Comparison of ENCODE assay signal across 22 cellular contexts in genomic region chr11:68563454-68563853, GRCh38.
"Had no signal": no experiment of that assay in that cellular context is flagged by ENCODE, and none has a peak within 500 bp of the region (broad histone marks: within the 10 kb centered on the region; RNA-seq: fewer than 3 reads in every experiment).

No MANE protein-coding gene starts in this region.

- ATAC-seq: effector memory CD8-positive, alpha-beta T cell; gastroesophageal sphincter; natural killer cell; stimulated activated naive B cell treated with anti-CD40 and anti-IgM and Interleukin-4, amounts not matched to agents 10 μg/mL and 1 μg/mL and 100 μg/mL, for 72 hours had no signal

- H3K27me3 ChIP-seq: esophagus squamous epithelium, gastroesophageal sphincter, neural progenitor cell, ovary, right atrium auricular region, sigmoid colon had no signal

- H3K9ac ChIP-seq: neural progenitor cell had no signal

- H3K4me3 ChIP-seq: esophagus squamous epithelium, gastroesophageal sphincter, left ventricle myocardium inferior, lower lobe of right lung, neural progenitor cell, ovary, right atrium auricular region, sigmoid colon, skin epidermis had no signal

- H3K36me3 ChIP-seq: ovary had no signal

- H3K4me1 ChIP-seq: esophagus squamous epithelium, gastroesophageal sphincter, neural progenitor cell had no signal

- H3K4me2 ChIP-seq: neural progenitor cell had no signal

- H2AFZ ChIP-seq: neural progenitor cell had no signal

- H3K27ac ChIP-seq: esophagus squamous epithelium, gastroesophageal sphincter, left ventricle myocardium inferior, lower lobe of right lung, neural progenitor cell, ovary, right atrium auricular region, sigmoid colon, skin epidermis had no signal

- H3K9me3 ChIP-seq: esophagus squamous epithelium, gastroesophageal sphincter, left ventricle myocardium inferior, lower lobe of right lung, ovary, right atrium auricular region, sigmoid colon had no signal

- H3K4me3 Mint-ChIP-seq: dendritic cell treated with granulocyte-macrophage colony-stimulating factor and Interleukin-4, amounts not matched to agents 40 ng/mL and 50 ng/mL, for 4 days; effector memory CD8-positive, alpha-beta T cell; immature natural killer cell; memory B cell; mesothelial cell of epicardium; natural killer cell; neural progenitor cell; stimulated activated naive B cell treated with anti-CD40 and anti-IgM and Interleukin-4, amounts not matched to agents 10 μg/mL and 1 μg/mL and 100 μg/mL, for 72 hours had no signal

- H3K27me3 Mint-ChIP-seq: dendritic cell treated with granulocyte-macrophage colony-stimulating factor and Interleukin-4, amounts not matched to agents 40 ng/mL and 50 ng/mL, for 4 days; effector memory CD8-positive, alpha-beta T cell; memory B cell; stimulated activated naive B cell treated with anti-CD40 and anti-IgM and Interleukin-4, amounts not matched to agents 10 μg/mL and 1 μg/mL and 100 μg/mL, for 72 hours had no signal

- H3K9me3 Mint-ChIP-seq: dendritic cell treated with granulocyte-macrophage colony-stimulating factor and Interleukin-4, amounts not matched to agents 40 ng/mL and 50 ng/mL, for 4 days; effector memory CD8-positive, alpha-beta T cell; immature natural killer cell; memory B cell; mesothelial cell of epicardium; natural killer cell; neural progenitor cell; stimulated activated naive B cell treated with anti-CD40 and anti-IgM and Interleukin-4, amounts not matched to agents 10 μg/mL and 1 μg/mL and 100 μg/mL, for 72 hours had no signal

- H3K27ac Mint-ChIP-seq: dendritic cell treated with granulocyte-macrophage colony-stimulating factor and Interleukin-4, amounts not matched to agents 40 ng/mL and 50 ng/mL, for 4 days; memory B cell; neural progenitor cell; stimulated activated naive B cell treated with anti-CD40 and anti-IgM and Interleukin-4, amounts not matched to agents 10 μg/mL and 1 μg/mL and 100 μg/mL, for 72 hours had no signal

- DNase-seq: effector memory CD8-positive, alpha-beta T cell; esophagus squamous epithelium; foreskin fibroblast; glutamatergic neuron; immature natural killer cell; left ventricle myocardium inferior; lower lobe of right lung; natural killer cell; nucleus accumbens; ovary; sigmoid colon; stimulated activated CD4-positive, alpha-beta T cell treated with anti-CD3 and anti-CD28 coated beads, Interleukin-2, amount 100 ng/mL, for 24 hours; stimulated activated CD4-positive, alpha-beta T cell treated with anti-CD3 and anti-CD28 coated beads, Interleukin-4, amount 100 ng/mL, for 4 hours; stimulated activated naive B cell treated with anti-CD40 and anti-IgM and Interleukin-4, amounts not matched to agents 10 μg/mL and 1 μg/mL and 100 μg/mL, for 72 hours; trophoblast cell had no signal

- H3K4me1 Mint-ChIP-seq: neural progenitor cell had no signal
